In genomic region chr4:337932-338758, GRCh38 we compare ENCODE assay signal across 8 cellular contexts. TPM values are rescaled to one million over a fixed set of nuclear protein-coding genes. Genes with fewer than 3 reads are reported as not detected.
A peak's percentile ranks its signal among the peaks of the same experiment; 100 is the strongest.
DNase-seq lines count a peak whose midpoint lies in the region; ATAC-seq and TF ChIP-seq lines count a peak whose summit lies in the region.

No MANE protein-coding gene starts in this region.

- 3% methylated on average over 51 to 52 of the region's 52 CpGs for WGBS in GM23248 (ENCODE audit: low coverage in 1 of 2, low lambda C conversion rate in 2 of 2, missing lambda C conversion rate in 2 of 2), 2 experiments

- H2AFZ ChIP-seq in GM23248, result peak overlapping the region; percentile 93

- peak; percentile 58 for DNase-seq in GM03348 (ENCODE audit: low spot score)
- DNase-seq in GM23248, result peak; percentile 68
- no peak for DNase-seq in NT2/D1 (ENCODE audit: low read depth, low spot score)
- no peak for DNase-seq in left ventricle myocardium inferior
- DNase-seq in sciatic nerve (ENCODE audit: low spot score), result peak; percentile 66
- no peak for DNase-seq in cerebellar cortex (ENCODE audit: low spot score)
- no peak for DNase-seq in DMS153 (lab: John Stamatoyannopoulos, UW)

- intact Hi-C loops in left ventricle myocardium inferior (cut with micrococcal nuclease) (no loop called here), sciatic nerve (cut with DNase I) (no loop called here)

- ATAC-seq in sciatic nerve, result peak; percentile 52

- peak overlapping the region; percentile 98 for H3K4me3 Mint-ChIP-seq in activated naive CD4-positive, alpha-beta T cell treated with anti-CD3 and anti-CD28 coated beads, Interleukin-2, amount 50 U/mL, for 24 hours

- H3K9ac ChIP-seq in GM23248 (peak overlapping the region; percentile 91), NT2/D1 (ENCODE audit: insufficient read length, low read depth) (peak overlapping the region; percentile 95)

- H3K27me3 Mint-ChIP-seq in activated naive CD4-positive, alpha-beta T cell treated with anti-CD3 and anti-CD28 coated beads, Interleukin-2, amount 50 U/mL, for 24 hours, result no peaks in the 10 kb centered on the region

- peak overlapping the region; percentile 91 for H3K27ac ChIP-seq in GM23248
- peak overlapping the region; percentile 99 for H3K27ac ChIP-seq in left ventricle myocardium inferior (replicated peaks)

- H3K4me3 ChIP-seq in GM23248, result peak overlapping the region; percentile 89
- H3K4me3 ChIP-seq in NT2/D1 (ENCODE audit: insufficient read length, low read depth), result peak overlapping the region; percentile 98
- peak overlapping the region; percentile 98 for H3K4me3 ChIP-seq in left ventricle myocardium inferior

- in situ Hi-C loops in GM23248 (cut with MboI), result no loop called here

- H3K9me3 ChIP-seq in GM23248 (ENCODE audit: low read depth) (no peaks in the 10 kb centered on the region), NT2/D1 (ENCODE audit: insufficient read depth, low read length) (no peaks in the 10 kb centered on the region; the same call in 1 of the 2 replicates), left ventricle myocardium inferior (replicated peaks) (peaks cover 28% of the 10 kb centered on the region)

- no peaks in the 10 kb centered on the region for H3K9me2 ChIP-seq in GM23248 (ENCODE audit: insufficient read depth)

- H3K79me2 ChIP-seq in GM23248 (ENCODE audit: insufficient read depth), result peaks cover 52% of the 10 kb centered on the region

- peak overlapping the region; percentile 85 for H3K4me2 ChIP-seq in GM23248 (ENCODE audit: unreplicated experiment)

- TF ChIP-seq CTCF in left ventricle myocardium inferior (IDR thresholded peaks at IDR 0.05; ENCODE audit: borderline replicate concordance), result no peak

- H3K4me1 ChIP-seq in GM23248 (ENCODE audit: insufficient read depth) (no peaks in the 10 kb centered on the region), NT2/D1 (ENCODE audit: insufficient read depth, insufficient read length) (peaks cover 3% of the 10 kb centered on the region), left ventricle myocardium inferior (peaks cover 61% of the 10 kb centered on the region)

- H3F3A ChIP-seq in GM23248 (ENCODE audit: insufficient read depth), result 0 out of 2 replicates have a peak, but pooled peaks cover 6% of the 10 kb centered on the region

- H3K27me3 ChIP-seq in GM23248 (replicated peaks; ENCODE audit: insufficient read depth) (no peaks in the 10 kb centered on the region), NT2/D1 (ENCODE audit: insufficient read depth, insufficient read length) (peaks cover 21% of the 10 kb centered on the region), left ventricle myocardium inferior (ENCODE audit: low read depth) (no peaks in the 10 kb centered on the region)

- peaks cover 31% of the 10 kb centered on the region for H3K4me1 Mint-ChIP-seq in activated naive CD4-positive, alpha-beta T cell treated with anti-CD3 and anti-CD28 coated beads, Interleukin-2, amount 50 U/mL, for 24 hours

- H3K27ac Mint-ChIP-seq in activated naive CD4-positive, alpha-beta T cell treated with anti-CD3 and anti-CD28 coated beads, Interleukin-2, amount 50 U/mL, for 24 hours, result peak overlapping the region; percentile 99

- H3K36me3 Mint-ChIP-seq in activated naive CD4-positive, alpha-beta T cell treated with anti-CD3 and anti-CD28 coated beads, Interleukin-2, amount 50 U/mL, for 24 hours, result peaks cover 40% of the 10 kb centered on the region

- peaks cover 7% of the 10 kb centered on the region for H3K36me3 ChIP-seq in GM23248 (ENCODE audit: low read depth)
- H3K36me3 ChIP-seq in NT2/D1 (ENCODE audit: insufficient read depth, insufficient read length, low read length), result peaks cover 29% of the 10 kb centered on the region
- peaks cover 18% of the 10 kb centered on the region for H3K36me3 ChIP-seq in left ventricle myocardium inferior

- no peaks in the 10 kb centered on the region for H4K20me1 ChIP-seq in GM23248 (ENCODE audit: insufficient read depth)

- peaks cover 20% of the 10 kb centered on the region for H3K9me3 Mint-ChIP-seq in activated naive CD4-positive, alpha-beta T cell treated with anti-CD3 and anti-CD28 coated beads, Interleukin-2, amount 50 U/mL, for 24 hours

RNA-seq across cellular contexts. Expression of gene ZNF141, which starts 0.5 kb away (rescaled TPM):
- 6.7 and 7.6 TPM in 2 replicates for total RNA-seq in GM23248 (2014; rRNA removed; shearing (Covaris generic))
- 2.1 and 3.3 TPM in 2 replicates for polyA plus RNA-seq in GM23248 (2016; fragmentation: Nextera tagmentation; extraction: Ambion mirVana)
- total RNA-seq in left ventricle myocardium inferior (8.2 TPM), sciatic nerve (34.5 TPM)

RNA-seq across cellular contexts. Expression of gene ZNF732, which starts 32.9 kb away (rescaled TPM):
- 0.11 and 0.51 TPM in 2 replicates for total RNA-seq in GM23248 (2014; rRNA removed; shearing (Covaris generic))
- 0.11 TPM in 1 of 2 replicates, not detected in the other for polyA plus RNA-seq in GM23248 (2016; fragmentation: Nextera tagmentation; extraction: Ambion mirVana)
- total RNA-seq in left ventricle myocardium inferior (not detected), sciatic nerve (0.53 TPM)

Comparison
In these comparisons a context has a peak if more than half of its experiments do, and no peak if none do; other contexts are left out.
1. DNase-seq: peak in GM03348 (single experiment), GM23248 (single experiment) and sciatic nerve (single experiment); none in NT2/D1 (single experiment), left ventricle myocardium inferior (single experiment), cerebellar cortex (single experiment) and DMS153 (single experiment).
2. Peak in every context shown above with its lines, with median percentiles within 50 percentile points of each other: H3K4me3 ChIP-seq.